In the genomic region with DNA sequence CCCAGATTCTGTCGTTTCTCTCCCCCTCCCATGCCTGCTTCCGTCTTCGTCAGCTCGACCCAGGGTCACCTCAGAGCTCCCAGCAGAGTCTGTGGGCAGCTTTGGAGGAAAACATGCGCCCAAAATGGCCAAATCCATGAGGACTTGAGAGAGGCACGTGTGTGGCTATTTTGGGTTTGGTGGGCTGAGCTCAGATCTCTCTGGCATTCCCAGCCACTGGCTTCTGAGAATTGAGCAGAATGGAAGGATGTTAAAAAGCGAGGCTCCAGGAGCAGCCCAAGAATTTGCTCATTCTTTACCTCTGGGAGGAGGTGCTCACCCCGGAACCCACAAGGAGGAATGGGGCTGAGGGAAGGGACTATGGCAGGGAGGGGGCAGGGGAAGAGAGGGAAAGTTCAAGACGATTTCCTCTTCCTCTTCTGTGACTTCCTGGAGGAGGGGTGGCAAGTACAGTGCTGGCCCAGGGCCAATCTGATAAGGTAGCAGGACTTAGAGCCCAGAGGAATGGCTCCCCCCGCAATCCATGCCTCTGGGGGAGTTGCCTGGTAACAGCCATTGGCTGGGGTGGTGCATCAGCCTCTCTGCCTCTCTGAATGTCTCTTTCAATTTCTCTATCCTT, we compare ENCODE assay signal across 10 cellular contexts. TPM values are rescaled to one million over a fixed set of nuclear protein-coding genes. Genes with fewer than 3 reads are reported as not detected.
A peak's percentile ranks its signal among the peaks of the same experiment; 100 is the strongest.
DNase-seq lines count a peak whose midpoint lies in the region; ATAC-seq, FAIRE-seq and TF ChIP-seq lines count a peak whose summit lies in the region.
"Had no signal": no experiment of that assay in that cellular context is flagged by ENCODE, and none has a peak within 500 bp of the region (broad histone marks: within the 10 kb centered on the region; RNA-seq: fewer than 3 reads in every experiment).

No MANE protein-coding gene starts in this region.

- no peak overlapping the region for H3K56ac ChIP-seq in IMR-90 (ENCODE audit: extremely low read depth, insufficient read depth, low read length)

- H3K27me3 ChIP-seq in IMR-90 (ENCODE audit: control insufficient read depth, insufficient read depth, low read length) (no peaks in the 10 kb centered on the region), astrocyte (ENCODE audit: insufficient read depth, low read length) (no peaks in the 10 kb centered on the region)

- peak overlapping the region; percentile 24 for H3K4ac ChIP-seq in IMR-90 (ENCODE audit: low read depth, low read length)

- H4K91ac ChIP-seq in IMR-90 (ENCODE audit: insufficient read depth, low read depth, low read length), result peak overlapping the region; percentile 36; the same call in 1 of the 2 replicates

- H2BK20ac ChIP-seq in IMR-90 (ENCODE audit: low read depth, low read length), result no peak overlapping the region

- peaks cover 7% of the 10 kb centered on the region for H3K9me3 Mint-ChIP-seq in astrocyte (ENCODE audit: unreplicated experiment)
- peaks cover 14% of the 10 kb centered on the region for H3K9me3 Mint-ChIP-seq in stimulated activated memory B cell treated with anti-CD40 and anti-IgM and Interleukin-4, amounts not matched to agents 10 μg/mL and 1 μg/mL and 100 μg/mL, for 72 hours

- peaks cover 0 to 44% of the 10 kb centered on the region in 2 experiments; a peak in 2 of 4 replicates for H3K79me1 ChIP-seq in IMR-90 (ENCODE audit: low read depth in 1 of 2, low read length in 2 of 2)

- 0 out of 2 replicates have a peak overlapping the region, but pooled peaks have one; percentile 10 for H3K18ac ChIP-seq in IMR-90 (ENCODE audit: low read depth, low read length)

- H3K79me2 ChIP-seq in astrocyte (ENCODE audit: insufficient read depth, low read length), result peaks cover 29% of the 10 kb centered on the region

- H3K36me3 Mint-ChIP-seq in astrocyte (ENCODE audit: low read depth, unreplicated experiment), result peaks cover 31% of the 10 kb centered on the region
- H3K36me3 Mint-ChIP-seq in stimulated activated memory B cell treated with anti-CD40 and anti-IgM and Interleukin-4, amounts not matched to agents 10 μg/mL and 1 μg/mL and 100 μg/mL, for 72 hours, result peaks cover 11% of the 10 kb centered on the region
- no peaks in the 10 kb centered on the region for H3K36me3 Mint-ChIP-seq in T-helper 17 cell (ENCODE audit: low read depth)

- in situ Hi-C loops in IMR-90 (cut with MboI; ENCODE audit: low sequenced_read_pairs), result no loop called here

- H3K14ac ChIP-seq in IMR-90 (replicated peaks; ENCODE audit: low read depth, low read length), result peak overlapping the region; percentile 60

- H3K4me2 ChIP-seq in IMR-90 (ENCODE audit: low read depth, low read length) (peak overlapping the region; percentile 56), astrocyte (ENCODE audit: low read length) (peak overlapping the region; percentile 49)

- H3K27ac ChIP-seq in IMR-90 (ENCODE audit: insufficient read depth, low read length), result peak overlapping the region; percentile 10; the same call in 1 of the 2 replicates
- H3K27ac ChIP-seq in astrocyte (ENCODE audit: low read depth, low read length), result no peak overlapping the region

- no peak overlapping the region; the same call in 2 of the 3 replicates for H2BK15ac ChIP-seq in IMR-90 (ENCODE audit: low read depth, low read length)

- ATAC-seq in IMR-90 (ENCODE audit: low read depth) (peak; percentile 56), GM18873 (IDR thresholded peaks at IDR 0.05; ENCODE audit: low FRiP score, unreplicated experiment) (no peak), T-helper 17 cell (no peak)
- ATAC-seq in stimulated activated memory B cell treated with anti-CD40 and anti-IgM and Interleukin-4, amounts not matched to agents 10 μg/mL and 1 μg/mL and 100 μg/mL, for 72 hours, result no peak

- H3K36me3 ChIP-seq in IMR-90 (ENCODE audit: control insufficient read depth, insufficient read depth, low read length) (0 out of 2 replicates have a peak, but pooled peaks cover 2% of the 10 kb centered on the region), astrocyte (ENCODE audit: insufficient read depth, low read length) (no peaks in the 10 kb centered on the region)

- H4K5ac ChIP-seq in IMR-90 (ENCODE audit: low read depth, low read length), result peak overlapping the region; percentile 34; the same call in 1 of the 2 replicates

- CTCF ChIA-PET in IMR-90 (lab: Yijun Ruan, JAX), result no interaction called here

- TF ChIP-seq POLR2A in IMR-90 (IDR thresholded peaks at IDR 0.05; ENCODE audit: low read depth, low read length), result no peak

- no peaks in the 10 kb centered on the region for H3K9me3 ChIP-seq in IMR-90 (ENCODE audit: control insufficient read depth, insufficient read depth, low read length)
- H3K9me3 ChIP-seq in astrocyte (ENCODE audit: insufficient read depth, low read depth, low read length), result no peaks in the 10 kb centered on the region
- no peaks in the 10 kb centered on the region for H3K9me3 ChIP-seq in T-helper 17 cell (ENCODE audit: control insufficient read depth, low read length, poor library complexity, severe bottlenecking)

- H2AFZ ChIP-seq in IMR-90 (replicated peaks; ENCODE audit: low read length, poor library complexity) (peak overlapping the region; percentile 80), astrocyte (ENCODE audit: low read depth, low read length) (no peak overlapping the region)

- H3K9me1 ChIP-seq in IMR-90 (ENCODE audit: insufficient read depth, low read length), result peaks cover 21% of the 10 kb centered on the region

- peaks cover 18% of the 10 kb centered on the region for H3K4me1 ChIP-seq in IMR-90 (ENCODE audit: control insufficient read depth, insufficient read depth, low read length)
- H3K4me1 ChIP-seq in astrocyte (ENCODE audit: insufficient read depth, low read length), result peaks cover 17% of the 10 kb centered on the region

- H2AK9ac ChIP-seq in IMR-90 (replicated peaks; ENCODE audit: low read depth, low read length, poor library complexity), result no peak overlapping the region

- H4K8ac ChIP-seq in IMR-90 (ENCODE audit: low read depth in 2 of 2, low read length in 2 of 2), result peak overlapping the region; percentile 21 to 78; a peak in 3 of 4 replicates

- H2BK120ac ChIP-seq in IMR-90 (ENCODE audit: low read depth, low read length), result peak overlapping the region; percentile 37; the same call in 1 of the 2 replicates

- H3K27me3 Mint-ChIP-seq in astrocyte (ENCODE audit: low read depth, unreplicated experiment) (no peaks in the 10 kb centered on the region), T-helper 17 cell (no peaks in the 10 kb centered on the region)
- peaks cover 14% of the 10 kb centered on the region for H3K27me3 Mint-ChIP-seq in stimulated activated memory B cell treated with anti-CD40 and anti-IgM and Interleukin-4, amounts not matched to agents 10 μg/mL and 1 μg/mL and 100 μg/mL, for 72 hours

- 0% methylated on average over 2 of the region's 10 CpGs; no CpG with 5 or more reads in 1 of the 2 experiments for WGBS in IMR-90 (ENCODE audit: extremely low coverage in 2 of 2, insufficient read length in 1 of 2), 2 experiments

- H3K4me3 ChIP-seq in IMR-90 (ENCODE audit: insufficient read depth, low read depth, low read length), result no peak overlapping the region
- H3K4me3 ChIP-seq in astrocyte (ENCODE audit: insufficient read depth, low read depth, low read length), result no peak overlapping the region

- peak overlapping the region; percentile 17; the same call in 1 of the 2 replicates for H3K23ac ChIP-seq in IMR-90 (ENCODE audit: low read depth, low read length)

- DNase-seq in IMR-90, result peak; percentile 75
- peak; percentile 47 for DNase-seq in astrocyte (ENCODE audit: low read depth)
- DNase-seq in iris pigment epithelial cell (ENCODE audit: low read depth), result peak; percentile 83
- DNase-seq in DMS153 treated with DMSO at 0.1 percent for 48 hours (lab: John Stamatoyannopoulos, UW; ENCODE audit: unreplicated experiment), result no peak
- no peak for DNase-seq in putamen (ENCODE audit: low spot score)
- DNase-seq in T-helper 17 cell, result no peak
- DNase-seq: activated T-cell treated with anti-CD3 and anti-CD28 coated beads for 4 hours, NCI-H526 treated with DMSO at 0.1 percent for 48 hours had no signal

- TF ChIP-seq CTCF in IMR-90 (conservative IDR thresholded peaks at IDR 0.05; ENCODE audit: low read depth, low read length), result no peak
- TF ChIP-seq CTCF in astrocyte (IDR thresholded peaks at IDR 0.05; ENCODE audit: insufficient read depth, low read depth, low read length), result no peak

- 0 out of 2 replicates have a peak overlapping the region, but pooled peaks have one; percentile 75 for H2AK5ac ChIP-seq in IMR-90 (ENCODE audit: low read depth, low read length)

- intact Hi-C loops in IMR-90 (cut with micrococcal nuclease), result no loop called here

- H3K27ac Mint-ChIP-seq in astrocyte (ENCODE audit: unreplicated experiment) (no peak overlapping the region), T-helper 17 cell (no peak overlapping the region)
- H3K27ac Mint-ChIP-seq in stimulated activated memory B cell treated with anti-CD40 and anti-IgM and Interleukin-4, amounts not matched to agents 10 μg/mL and 1 μg/mL and 100 μg/mL, for 72 hours, result no peak overlapping the region

- dilution Hi-C loops in IMR-90 (cut with HindIII; ENCODE audit: low sequenced_read_pairs, unreplicated experiment), result no loop called here

- H3K9ac ChIP-seq in IMR-90 (ENCODE audit: low read depth, low read length) (no peak overlapping the region), astrocyte (ENCODE audit: low read length) (no peak overlapping the region)

- no peak for FAIRE-seq in astrocyte (lab: Jason Lieb, UNC)

- no peak for TF ChIP-seq RAD21 in IMR-90 (IDR thresholded peaks at IDR 0.05; ENCODE audit: low read length)

- H3K4me1 Mint-ChIP-seq in astrocyte (ENCODE audit: low read depth, unreplicated experiment) (peaks cover 23% of the 10 kb centered on the region), T-helper 17 cell (no peaks in the 10 kb centered on the region)
- H3K4me1 Mint-ChIP-seq in stimulated activated memory B cell treated with anti-CD40 and anti-IgM and Interleukin-4, amounts not matched to agents 10 μg/mL and 1 μg/mL and 100 μg/mL, for 72 hours, result peaks cover 16% of the 10 kb centered on the region

- BruUV-seq in IMR-90 (replicated peaks; lab: Mats Ljungman, UMichigan), result no TSS peak

- peak overlapping the region; percentile 17 for H2BK5ac ChIP-seq in IMR-90 (ENCODE audit: low read depth, low read length, poor library complexity, severe bottlenecking)

- H3K4me3 Mint-ChIP-seq in astrocyte (ENCODE audit: unreplicated experiment) (no peak overlapping the region), T-helper 17 cell (no peak overlapping the region)
- peak overlapping the region; percentile 13 for H3K4me3 Mint-ChIP-seq in stimulated activated memory B cell treated with anti-CD40 and anti-IgM and Interleukin-4, amounts not matched to agents 10 μg/mL and 1 μg/mL and 100 μg/mL, for 72 hours

- H4K20me1 ChIP-seq in IMR-90 (ENCODE audit: insufficient read depth, low read length) (peaks cover 11% of the 10 kb centered on the region; the same call in 1 of the 2 replicates), astrocyte (ENCODE audit: insufficient read depth, low read length) (peaks cover 53% of the 10 kb centered on the region)

- POLR2A ChIA-PET in IMR-90 (lab: Charles Lee; ENCODE audit: unreplicated experiment), result no interaction called here

TF ChIP-seq in IMR-90, 13 proteins besides CTCF, POLR2A, EP300 and RAD21 (continues in another document):
- TF ChIP-seq FOS (IDR thresholded peaks at IDR 0.05; ENCODE audit: low read depth, low read length), result no peak

RNA-seq across cellular contexts. Expression of a gene that starts 20.1 kb away (rescaled TPM):
- total RNA-seq in IMR-90 (2012; rRNA removed) (16.1 and 17.7 TPM in 2 replicates), astrocyte (39.8 and 40.9 TPM in 2 replicates), T-helper 17 cell (10 to 100 TPM in 1 of 2 donors, 1 to 10 TPM in 1; 1.4 to 24.2 TPM)
- 29.8 and 39.1 TPM in 2 replicates for polyA plus RNA-seq in IMR-90 (2012; rRNA removed)
- 14.4 and 30.5 TPM in 2 replicates for polyA plus RNA-seq in IMR-90 (2012; cell fraction: cytosol; rRNA removed)
- polyA plus RNA-seq in IMR-90 (2012; cell fraction: nucleus; rRNA removed; ENCODE audit: low replicate concordance), result 29.7 and 33.9 TPM in 2 replicates

Comparison
In these comparisons a context has a peak if more than half of its experiments do, and no peak if none do; other contexts are left out.
1. DNase-seq: peak in IMR-90 (single experiment), astrocyte (single experiment) and iris pigment epithelial cell (single experiment); none in DMS153 treated with DMSO at 0.1 percent for 48 hours (single experiment), putamen (single experiment) and T-helper 17 cell (0 of 3).